In the genomic region with DNA sequence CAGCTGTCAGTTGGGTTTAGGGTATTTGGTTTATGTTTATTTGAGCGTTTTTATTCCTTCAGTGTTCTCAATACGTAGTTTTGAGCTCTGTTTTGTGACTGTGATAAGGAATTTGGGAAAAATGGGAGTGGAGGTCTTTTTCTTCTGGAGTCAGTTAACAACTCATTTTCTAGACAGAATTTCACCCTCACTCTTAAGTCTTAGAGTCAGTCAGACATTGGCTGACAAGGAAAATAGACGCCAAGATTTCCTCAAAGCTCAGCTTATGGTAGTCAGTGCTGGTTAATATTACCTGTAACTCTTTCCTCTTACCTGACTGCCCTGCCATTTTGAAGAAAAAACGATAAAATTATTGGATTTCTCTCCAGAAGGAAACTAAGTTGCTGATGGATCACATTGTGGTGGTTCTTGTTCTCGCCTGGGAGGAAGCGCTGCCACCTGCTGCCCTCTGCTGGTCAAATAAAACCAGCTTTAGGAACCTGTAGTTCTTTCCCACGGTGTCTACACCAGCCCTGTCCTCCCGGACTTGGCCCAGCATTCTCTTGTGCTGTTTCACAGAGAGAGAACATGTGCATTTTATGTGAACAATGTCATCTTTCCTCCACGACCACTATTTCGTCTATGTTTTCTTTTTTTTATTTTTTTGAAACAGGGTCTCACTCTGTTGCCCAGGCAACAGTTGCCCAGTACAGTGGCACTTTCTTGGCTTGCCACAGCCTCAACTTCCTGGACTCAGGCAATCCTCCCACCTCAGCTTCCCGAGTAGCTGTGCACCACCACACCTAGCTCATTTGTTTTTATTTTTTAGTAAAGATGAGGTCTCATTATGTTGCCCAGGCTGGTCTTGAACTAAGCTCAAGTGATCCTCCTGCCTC, we compare ENCODE assay signal across 9 cellular contexts. TPM values are rescaled to one million over a fixed set of nuclear protein-coding genes. Genes with fewer than 3 reads are reported as not detected.
A peak's percentile ranks its signal among the peaks of the same experiment; 100 is the strongest.
DNase-seq lines count a peak whose midpoint lies in the region; ATAC-seq and TF ChIP-seq lines count a peak whose summit lies in the region.
"Had no signal": no experiment of that assay in that cellular context is flagged by ENCODE, and none has a peak within 500 bp of the region (broad histone marks: within the 10 kb centered on the region; RNA-seq: fewer than 3 reads in every experiment).

No MANE protein-coding gene starts in this region.

- H3K27ac ChIP-seq in effector memory CD4-positive, alpha-beta T cell (ENCODE audit: insufficient read depth, low read length, poor library complexity, severe bottlenecking): no peak overlapping the region
- H3K27ac ChIP-seq in mesenchymal stem cell (ENCODE audit: low read length, poor library complexity, severe bottlenecking): no peak overlapping the region

- peak; percentile 64 for ATAC-seq in HG02981 (IDR thresholded peaks at IDR 0.05; ENCODE audit: unreplicated experiment)
- peak; percentile 81 for ATAC-seq in activated CD8-positive, alpha-beta T cell treated with anti-CD3 and anti-CD28 coated beads for 36 hours
- ATAC-seq in HG03442 (IDR thresholded peaks at IDR 0.05; ENCODE audit: unreplicated experiment): no peak

- TF ChIP-seq CTCF in activated CD8-positive, alpha-beta T cell treated with anti-CD3 and anti-CD28 coated beads for 36 hours (IDR thresholded peaks at IDR 0.05): peak; percentile 91

- no peak overlapping the region for H3K27ac Mint-ChIP-seq in activated CD8-positive, alpha-beta T cell treated with anti-CD3 and anti-CD28 coated beads for 36 hours
- H3K27ac Mint-ChIP-seq: activated naive CD8-positive, alpha-beta T cell had no signal

- POLR2A ChIA-PET in activated CD8-positive, alpha-beta T cell treated with anti-CD3 and anti-CD28 coated beads for 36 hours (lab: Charles Lee): interaction anchor here (1.4 kb wide), 1 partner anchor 41 kb away, joined by 5 read pairs; a partner anchor contains a TSS

- peaks cover 24% of the 10 kb centered on the region for H3K27me3 Mint-ChIP-seq in activated CD8-positive, alpha-beta T cell treated with anti-CD3 and anti-CD28 coated beads for 36 hours

- no peak overlapping the region for H4K8ac ChIP-seq in mesenchymal stem cell (ENCODE audit: low read length)

- H3K36me3 Mint-ChIP-seq in activated CD8-positive, alpha-beta T cell treated with anti-CD3 and anti-CD28 coated beads for 36 hours (ENCODE audit: low read depth): no peaks in the 10 kb centered on the region
- H3K36me3 Mint-ChIP-seq: activated naive CD8-positive, alpha-beta T cell had no signal

- intact Hi-C loops in activated CD8-positive, alpha-beta T cell treated with anti-CD3 and anti-CD28 coated beads for 36 hours (cut with micrococcal nuclease): loop anchor here (1.0 kb wide), 1 partner anchor 124 kb away; no protein-coding TSS in a partner anchor

- no peaks in the 10 kb centered on the region for H3K4me1 ChIP-seq in effector memory CD4-positive, alpha-beta T cell (ENCODE audit: control insufficient read depth, insufficient read depth, low read length, poor library complexity, severe bottlenecking)
- H3K4me1 ChIP-seq in mesenchymal stem cell (ENCODE audit: control insufficient read depth, insufficient read depth, low read depth, low read length): no peaks in the 10 kb centered on the region

- no peaks in the 10 kb centered on the region for H3K9me3 Mint-ChIP-seq in activated CD8-positive, alpha-beta T cell treated with anti-CD3 and anti-CD28 coated beads for 36 hours

- no peak overlapping the region for H2AK5ac ChIP-seq in mesenchymal stem cell (ENCODE audit: low read length, severe bottlenecking)

- peaks cover 10% of the 10 kb centered on the region for H3K4me1 Mint-ChIP-seq in activated CD8-positive, alpha-beta T cell treated with anti-CD3 and anti-CD28 coated beads for 36 hours (ENCODE audit: low read depth)

- DNase-seq in DMS 273 (lab: John Stamatoyannopoulos, UW; ENCODE audit: unreplicated experiment): peak; percentile 93
- peak; percentile 30 for DNase-seq in NCI-H748 treated with DMSO at 0.1 percent for 48 hours (lab: John Stamatoyannopoulos, UW)
- peak; percentile 88 for DNase-seq in activated CD8-positive, alpha-beta T cell treated with anti-CD3 and anti-CD28 coated beads for 36 hours
- DNase-seq in effector memory CD4-positive, alpha-beta T cell: peak; percentile 29 to 53 (median 33)
- peak; percentile 79 for DNase-seq in mesenchymal stem cell
- peak; percentile 38 to 52 for DNase-seq in stimulated activated CD8-positive, alpha-beta memory T cell treated with anti-CD3 and anti-CD28 coated beads, Interleukin-15, amount 100 ng/mL, for 48 hours (ENCODE audit: low read depth in 2 of 2)

- no peaks in the 10 kb centered on the region for H3K36me3 ChIP-seq in effector memory CD4-positive, alpha-beta T cell (ENCODE audit: control insufficient read depth, insufficient read depth, low read length)
- no peaks in the 10 kb centered on the region for H3K36me3 ChIP-seq in mesenchymal stem cell (ENCODE audit: control insufficient read depth in 1 of 2, insufficient read depth in 2 of 2, low read depth in 1 of 2, low read length in 2 of 2)

- CTCF ChIA-PET in activated CD8-positive, alpha-beta T cell treated with anti-CD3 and anti-CD28 coated beads for 36 hours (lab: Charles Lee): interaction anchor here (0.8 to 10.4 kb wide), 44 partner anchors 10 to 220 kb away, joined by 3 to 231 read pairs (median 6); a partner anchor contains a TSS

- H2AFZ ChIP-seq in mesenchymal stem cell (ENCODE audit: low read depth, low read length): no peak overlapping the region

- H3K14ac ChIP-seq in mesenchymal stem cell (ENCODE audit: low read length in 2 of 2): no peak overlapping the region

- H2BK15ac ChIP-seq in mesenchymal stem cell (ENCODE audit: low read depth, poor library complexity, severe bottlenecking): no peak overlapping the region

- H2BK12ac ChIP-seq in mesenchymal stem cell (ENCODE audit: low read length in 2 of 2): no peak overlapping the region

- H2BK5ac ChIP-seq in mesenchymal stem cell (ENCODE audit: low read depth, low read length, poor library complexity, severe bottlenecking): no peak overlapping the region

- no peak overlapping the region for H4K91ac ChIP-seq in mesenchymal stem cell (ENCODE audit: low read length)

- peak overlapping the region; percentile 41 for H3K4me2 ChIP-seq in mesenchymal stem cell (ENCODE audit: low read length, poor library complexity, severe bottlenecking)

- no peak overlapping the region for H3K9ac ChIP-seq in mesenchymal stem cell (ENCODE audit: low read length)

- H3K18ac ChIP-seq in mesenchymal stem cell (ENCODE audit: low read depth in 1 of 2, low read length in 2 of 2): no peak overlapping the region

- 16% methylated on average over 10 of the region's 11 CpGs for WGBS in mesenchymal stem cell

- peak overlapping the region in 1 of 2 experiments; percentile 56 for H3K23ac ChIP-seq in mesenchymal stem cell (ENCODE audit: low read length in 2 of 2)

- no peak overlapping the region for H2BK120ac ChIP-seq in mesenchymal stem cell (ENCODE audit: low read depth, low read length)

- H3K4me3 ChIP-seq in effector memory CD4-positive, alpha-beta T cell (ENCODE audit: insufficient read depth, low read depth, low read length, poor library complexity, severe bottlenecking): no peak overlapping the region
- no peak overlapping the region for H3K4me3 ChIP-seq in mesenchymal stem cell (ENCODE audit: insufficient read depth in 1 of 2, low read depth in 1 of 2, low read length in 2 of 2)

- H3K4ac ChIP-seq in mesenchymal stem cell (ENCODE audit: low read depth in 1 of 2, low read length in 2 of 2): no peak overlapping the region

- H3K9me3 ChIP-seq in effector memory CD4-positive, alpha-beta T cell (ENCODE audit: control insufficient read depth, low read length): no peaks in the 10 kb centered on the region
- no peaks in the 10 kb centered on the region for H3K9me3 ChIP-seq in mesenchymal stem cell (ENCODE audit: control insufficient read depth, low read length)

- H3K27me3 ChIP-seq in effector memory CD4-positive, alpha-beta T cell (replicated peaks; ENCODE audit: control insufficient read depth, insufficient read depth, low read length, poor library complexity, severe bottlenecking): no peaks in the 10 kb centered on the region
- H3K27me3 ChIP-seq in mesenchymal stem cell (ENCODE audit: control insufficient read depth in 1 of 2, insufficient read depth in 1 of 2, low read length in 2 of 2): peaks cover 0 to 6% of the 10 kb centered on the region in 2 experiments

- H3K79me1 ChIP-seq in mesenchymal stem cell (replicated peaks; ENCODE audit: low read length, poor library complexity, severe bottlenecking): no peaks in the 10 kb centered on the region

- no peak overlapping the region for H3K4me3 Mint-ChIP-seq in activated CD8-positive, alpha-beta T cell treated with anti-CD3 and anti-CD28 coated beads for 36 hours
- H3K4me3 Mint-ChIP-seq: activated naive CD8-positive, alpha-beta T cell had no signal

RNA-seq across cellular contexts. Expression of a gene that starts 41.4 kb away (rescaled TPM):
- 10 to 100 TPM; 41.7 to 53.1 TPM for total RNA-seq in activated CD8-positive, alpha-beta T cell treated with anti-CD3 and anti-CD28 coated beads for 36 hours
- polyA plus RNA-seq in mesenchymal stem cell (2013, experiment 1 of 2): 10.5 TPM
- polyA plus RNA-seq in mesenchymal stem cell (2013, experiment 2 of 2): 10.9 TPM

Comparison
In these comparisons a context has a peak if more than half of its experiments do, and no peak if none do; other contexts are left out.
1. DNase-seq: peak in every context shown above with its lines; median percentile 93 in DMS 273; 88 in activated CD8-positive, alpha-beta T cell treated with anti-CD3 and anti-CD28 coated beads for 36 hours; 79 in mesenchymal stem cell; 45 in stimulated activated CD8-positive, alpha-beta memory T cell treated with anti-CD3 and anti-CD28 coated beads, Interleukin-15, amount 100 ng/mL, for 48 hours; 33 in effector memory CD4-positive, alpha-beta T cell; 30 in NCI-H748 treated with DMSO at 0.1 percent for 48 hours.